8 cellular contexts compared by ENCODE assay signal in the genomic region with DNA sequence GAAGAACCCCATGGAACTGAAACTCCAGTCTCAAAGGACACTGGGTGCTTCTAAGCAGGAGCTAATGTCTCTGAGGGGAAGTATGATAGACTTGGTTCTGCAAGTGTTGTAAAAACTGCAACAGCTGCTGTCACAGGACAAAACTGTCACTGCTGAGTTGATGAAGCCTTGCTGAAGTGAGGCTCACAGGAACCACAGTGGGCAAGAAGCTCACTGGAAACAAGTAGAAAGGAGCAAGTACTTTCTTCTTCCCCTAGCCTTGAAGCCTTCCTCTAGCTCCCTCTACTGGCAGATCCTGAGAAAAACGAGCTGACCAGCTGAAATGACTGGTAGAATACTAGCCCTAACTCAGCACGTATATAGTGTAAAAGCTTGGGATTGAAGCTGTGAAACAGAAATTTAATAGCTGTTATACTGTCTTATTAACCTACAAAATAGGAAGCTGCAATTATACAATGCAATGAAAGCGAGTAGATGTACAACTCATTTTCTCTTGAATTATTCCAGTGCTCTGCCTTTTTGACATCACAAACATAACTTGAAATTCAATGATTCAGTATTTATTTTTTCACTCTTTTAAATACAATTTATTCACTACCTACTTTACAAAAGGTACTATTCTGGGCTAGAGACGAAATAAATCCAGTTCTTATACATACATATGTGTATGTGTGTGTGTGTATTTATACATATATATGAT.
DNase-seq lines count a peak whose midpoint lies in the region; ATAC-seq, FAIRE-seq and TF ChIP-seq lines count a peak whose summit lies in the region.

No MANE protein-coding gene starts in this region.

- no peak overlapping the region for H3K4me3 Mint-ChIP-seq in activated T-helper 2 cell treated with anti-CD3 and anti-CD28 coated beads, Interferon-gamma antibody, Interleukin-2, Interleukin-4, amounts not matched to agents 10 μg/mL and 5 μg/mL and 100 μg/mL, durations not matched to agents 14 hours and 24 hours and 36 hours (ENCODE audit: low read depth)

- intact Hi-C loops in Panc1 (cut with micrococcal nuclease; ENCODE audit: unreplicated experiment) (loop anchor here (5.0 kb wide), 1 partner anchor 280 kb away; no protein-coding TSS in a partner anchor), pancreas (cut with DNase I) (no loop called here), posterior vena cava (cut with DNase I) (no loop called here)
- intact Hi-C loops in activated T-helper 2 cell treated with anti-CD3 and anti-CD28 coated beads, Interferon-gamma antibody, Interleukin-2, Interleukin-4, amounts not matched to agents 10 μg/mL and 5 μg/mL and 100 μg/mL, durations not matched to agents 14 hours and 24 hours and 36 hours (cut with micrococcal nuclease): loop anchor here (1.0 to 2.0 kb wide), 2 partner anchors 186 to 278 kb away; no protein-coding TSS in a partner anchor

- peaks cover 3% of the 10 kb centered on the region for H3K4me1 Mint-ChIP-seq in activated T-helper 2 cell treated with anti-CD3 and anti-CD28 coated beads, Interferon-gamma antibody, Interleukin-2, Interleukin-4, amounts not matched to agents 10 μg/mL and 5 μg/mL and 100 μg/mL, durations not matched to agents 14 hours and 24 hours and 36 hours (ENCODE audit: low read depth)

- no peak for FAIRE-seq in pancreas (lab: Jason Lieb, UNC)

- H3K27me3 Mint-ChIP-seq in activated T-helper 2 cell treated with anti-CD3 and anti-CD28 coated beads, Interferon-gamma antibody, Interleukin-2, Interleukin-4, amounts not matched to agents 10 μg/mL and 5 μg/mL and 100 μg/mL, durations not matched to agents 14 hours and 24 hours and 36 hours (ENCODE audit: low read depth): no peaks in the 10 kb centered on the region

- TF ChIP-seq EP300 in gastroesophageal sphincter (IDR thresholded peaks at IDR 0.05): no peak

- no TSS peak for BruUV-seq in Panc1 (replicated peaks; lab: Mats Ljungman, UMichigan)

- 12 to 22% methylated on average over 4 of the region's 4 CpGs for WGBS in gastroesophageal sphincter (ENCODE audit: low coverage in 1 of 2), 2 donors
- WGBS in pancreas, 2 donors: 1 to 3% methylated on average over 4 of the region's 4 CpGs

- in situ Hi-C loops in Panc1 (cut with HindIII; ENCODE audit: low pct_unique_long_range_greater_than_20kb, low sequenced_read_pairs): no loop called here

- no peak overlapping the region for H3K27ac Mint-ChIP-seq in activated T-helper 2 cell treated with anti-CD3 and anti-CD28 coated beads, Interferon-gamma antibody, Interleukin-2, Interleukin-4, amounts not matched to agents 10 μg/mL and 5 μg/mL and 100 μg/mL, durations not matched to agents 14 hours and 24 hours and 36 hours

- H3K27me3 ChIP-seq in Panc1 (ENCODE audit: control insufficient read depth, insufficient read depth, low read length): no peaks in the 10 kb centered on the region
- no peaks in the 10 kb centered on the region for H3K27me3 ChIP-seq in gastroesophageal sphincter
- no peaks in the 10 kb centered on the region for H3K27me3 ChIP-seq in pancreas

- H3K4me1 ChIP-seq in Panc1 (ENCODE audit: control insufficient read depth, insufficient read depth, low read length) (no peaks in the 10 kb centered on the region), gastroesophageal sphincter (no peaks in the 10 kb centered on the region), pancreas (no peaks in the 10 kb centered on the region)

- no peaks in the 10 kb centered on the region for H3K9me3 ChIP-seq in Panc1 (ENCODE audit: control insufficient read depth, insufficient read depth, low read depth, low read length)
- no peaks in the 10 kb centered on the region for H3K9me3 ChIP-seq in gastroesophageal sphincter
- no peaks in the 10 kb centered on the region for H3K9me3 ChIP-seq in pancreas

- H3K36me3 ChIP-seq in Panc1 (ENCODE audit: control insufficient read depth, insufficient read depth, low read length) (no peaks in the 10 kb centered on the region), gastroesophageal sphincter (no peaks in the 10 kb centered on the region), pancreas (no peaks in the 10 kb centered on the region)

- H3K4me3 ChIP-seq in Panc1 (ENCODE audit: low read depth in 2 of 2, low read length in 2 of 2) (no peak overlapping the region), gastroesophageal sphincter (no peak overlapping the region), pancreas (no peak overlapping the region)

- CTCF ChIA-PET in Panc1 (lab: Charles Lee): interaction anchor here (0.6 to 1.5 kb wide), 3 partner anchors 10 to 414 kb away, joined by 3 to 5 read pairs (median 5); no protein-coding TSS in a partner anchor

- no peaks in the 10 kb centered on the region for H3K36me3 Mint-ChIP-seq in activated T-helper 2 cell treated with anti-CD3 and anti-CD28 coated beads, Interferon-gamma antibody, Interleukin-2, Interleukin-4, amounts not matched to agents 10 μg/mL and 5 μg/mL and 100 μg/mL, durations not matched to agents 14 hours and 24 hours and 36 hours (ENCODE audit: low read depth)

- no peak overlapping the region for H3K27ac ChIP-seq in Panc1 (ENCODE audit: low read length)
- H3K27ac ChIP-seq in gastroesophageal sphincter: no peak overlapping the region
- no peak overlapping the region for H3K27ac ChIP-seq in pancreas

- no peak for TF ChIP-seq POLR2A in gastroesophageal sphincter (IDR thresholded peaks at IDR 0.05)

- DNase-seq in GM10266 (ENCODE audit: extremely low spot score): peak; percentile 49
- DNase-seq in HuH-7.5 (ENCODE audit: low spot score): peak; percentile 13
- peak; percentile 76 for DNase-seq in Panc1 (ENCODE audit: low read depth, low spot score)
- peak; percentile 29 for DNase-seq in activated T-helper 2 cell treated with anti-CD3 and anti-CD28 coated beads, Interferon-gamma antibody, Interleukin-2, Interleukin-4, amounts not matched to agents 10 μg/mL and 5 μg/mL and 100 μg/mL, durations not matched to agents 14 hours and 24 hours and 36 hours (ENCODE audit: low spot score)
- DNase-seq in pancreas: peak in 4 of 6 donors; percentile 8 to 63 (median 21)
- DNase-seq in posterior vena cava (ENCODE audit: low spot score): no peak

- ATAC-seq in GM21737 (IDR thresholded peaks at IDR 0.05; ENCODE audit: unreplicated experiment) (peak; percentile 94), Panc1 (peak; percentile 80), gastroesophageal sphincter (peak; percentile 36), pancreas (peak; percentile 55 to 88 (median 82))

- peak; percentile 94 for TF ChIP-seq CTCF in GM10266 (IDR thresholded peaks at IDR 0.05; ENCODE audit: control insufficient read depth, insufficient read depth, low read depth, missing control alignments)
- TF ChIP-seq CTCF in Panc1 (IDR thresholded peaks at IDR 0.05): peak; percentile 80
- peak; percentile 42 to 76 (median 52) for TF ChIP-seq CTCF in gastroesophageal sphincter (IDR thresholded peaks at IDR 0.05)
- TF ChIP-seq CTCF in pancreas (IDR thresholded peaks at IDR 0.05): peak; percentile 53 to 83 (median 74)

- POLR2A ChIA-PET in Panc1 (lab: Charles Lee): no interaction called here

- H3K9me3 Mint-ChIP-seq in activated T-helper 2 cell treated with anti-CD3 and anti-CD28 coated beads, Interferon-gamma antibody, Interleukin-2, Interleukin-4, amounts not matched to agents 10 μg/mL and 5 μg/mL and 100 μg/mL, durations not matched to agents 14 hours and 24 hours and 36 hours: no peaks in the 10 kb centered on the region

Comparison
In these comparisons a context has a peak if more than half of its experiments do, and no peak if none do; other contexts are left out.
1. ATAC-seq: peak in every context shown above with its lines; median percentile 94 in GM21737; 82 in pancreas; 80 in Panc1; 36 in gastroesophageal sphincter.
2. intact Hi-C loops: an anchor here in Panc1 (5.0 kb wide) and activated T-helper 2 cell treated with anti-CD3 and anti-CD28 coated beads, Interferon-gamma antibody, Interleukin-2, Interleukin-4, amounts not matched to agents 10 μg/mL and 5 μg/mL and 100 μg/mL, durations not matched to agents 14 hours and 24 hours and 36 hours (1.0 to 2.0 kb wide); none called in pancreas and posterior vena cava.